ENCODE assay signal across 34 cellular contexts in the genomic region with DNA sequence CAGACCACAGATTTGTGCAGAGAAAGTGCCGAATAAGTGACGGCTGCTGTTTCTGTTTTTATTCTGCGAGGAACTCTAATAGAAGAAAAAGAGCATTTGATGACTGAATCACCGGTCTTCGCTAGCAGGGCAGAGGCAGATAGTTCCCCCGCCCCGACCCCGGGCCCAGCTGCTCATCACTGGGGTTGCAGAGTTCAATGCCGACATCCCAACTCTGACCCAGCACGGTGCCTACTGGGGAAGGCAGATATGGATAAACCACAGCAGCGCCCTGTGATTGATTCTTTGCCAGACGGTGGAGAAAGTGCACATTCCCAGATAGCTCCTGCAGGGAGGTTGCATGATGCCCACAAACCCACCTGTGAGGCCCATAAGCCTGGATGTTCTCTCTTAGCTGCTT.
"Had no signal": no experiment of that assay in that cellular context is flagged by ENCODE, and none has a peak within 500 bp of the region (broad histone marks: within the 10 kb centered on the region; RNA-seq: fewer than 3 reads in every experiment).

No MANE protein-coding gene starts in this region.

- FAIRE-seq: astrocyte, bronchial epithelial cell had no signal

- H3K27ac ChIP-seq: adrenal gland, ascending aorta, body of pancreas, brain microvascular endothelial cell, breast epithelium, cardiac muscle cell had no signal

- H3K36me3 ChIP-seq: adrenal gland, ascending aorta, brain microvascular endothelial cell, breast epithelium, cardiac muscle cell had no signal

- H3K4me3 ChIP-seq: adrenal gland, ascending aorta, body of pancreas, breast epithelium, cardiac muscle cell had no signal

- DNase-seq: activated effector memory CD4-positive, alpha-beta T cell treated with anti-CD3 and anti-CD28 coated beads, Interleukin-2, amount 50 U/mL, for 16 hours; activated effector memory CD4-positive, alpha-beta T cell treated with Interleukin-2 at 50 U/mL for 16 hours; activated gamma-delta T cell; activated gamma-delta T cell treated with Interleukin-2 at 50 U/mL for 16 hours; activated naive CD4-positive, alpha-beta T cell; activated naive CD4-positive, alpha-beta T cell treated with anti-CD3 and anti-CD28 coated beads for 36 hours; activated naive CD4-positive, alpha-beta T cell treated with anti-CD3 and anti-CD28 coated beads, Interleukin-2, amount 10 ng/mL, durations not matched to agents 7 days and 5 days; activated naive CD4-positive, alpha-beta T cell treated with anti-CD3 and anti-CD28 coated beads, Interleukin-2, amount 50 U/mL, for 16 hours; activated naive CD4-positive, alpha-beta T cell treated with Interleukin-2 at 50 U/mL for 16 hours; activated naive CD8-positive, alpha-beta T cell treated with anti-CD3 and anti-CD28 coated beads for 36 hours; activated naive CD8-positive, alpha-beta T cell treated with anti-CD3 and anti-CD28 coated beads, Interleukin-2, amount 10 ng/mL, durations not matched to agents 7 days and 5 days; activated naive CD8-positive, alpha-beta T cell treated with anti-CD3 and anti-CD28 coated beads, Interleukin-2, amount 50 U/mL, for 24 hours; activated T-cell treated with anti-CD3 and anti-CD28 coated beads, Interleukin-2, amount 50 U/mL, for 1 hour; activated T-cell treated with anti-CD3 and anti-CD28 coated beads, Interleukin-2, amount 50 U/mL, for 24 hours; activated T-cell treated with anti-CD3 and anti-CD28 coated beads, Interleukin-2, amount 50 U/mL, for 4 hours; activated T-cell treated with anti-CD3 and anti-CD28 coated beads, Interleukin-2, amount 50 U/mL, for 48 hours; activated T-cell treated with anti-CD3 and anti-CD28 coated beads, Interleukin-2, amount 50 U/mL, for 72 hours; adrenal gland; amniotic stem cell; amygdala; anterior cingulate cortex; aorta; body of pancreas; brain microvascular endothelial cell; caudate nucleus; central memory CD4-positive, alpha-beta T cell; cerebellar nuclear complex had no signal

- H3K27me3 ChIP-seq: adrenal gland, ascending aorta, brain microvascular endothelial cell, breast epithelium, cardiac muscle cell had no signal

- H3K4me1 ChIP-seq: adrenal gland, ascending aorta, body of pancreas, breast epithelium had no signal

- H3K9me3 ChIP-seq: adrenal gland, ascending aorta, body of pancreas, breast epithelium had no signal

- ATAC-seq: activated naive CD4-positive, alpha-beta T cell treated with anti-CD3 and anti-CD28 coated beads, Interleukin-2, amount 50 U/mL, for 72 hours; activated naive CD8-positive, alpha-beta T cell treated with anti-CD3 and anti-CD28 coated beads, Interleukin-2, amount 50 U/mL, for 24 hours; activated T-cell treated with anti-CD3 and anti-CD28 coated beads, Interleukin-2, amount 50 U/mL, for 4 hours; activated T-cell treated with anti-CD3 and anti-CD28 coated beads, Interleukin-2, amount 50 U/mL, for 72 hours; activated T-helper 17 cell treated with anti-CD3 and anti-CD28 coated beads, Interleukin-2, amount 50 U/mL, for 72 hours; body of pancreas had no signal
